Comparison of ENCODE assay signal across 9 cellular contexts in the genomic region with DNA sequence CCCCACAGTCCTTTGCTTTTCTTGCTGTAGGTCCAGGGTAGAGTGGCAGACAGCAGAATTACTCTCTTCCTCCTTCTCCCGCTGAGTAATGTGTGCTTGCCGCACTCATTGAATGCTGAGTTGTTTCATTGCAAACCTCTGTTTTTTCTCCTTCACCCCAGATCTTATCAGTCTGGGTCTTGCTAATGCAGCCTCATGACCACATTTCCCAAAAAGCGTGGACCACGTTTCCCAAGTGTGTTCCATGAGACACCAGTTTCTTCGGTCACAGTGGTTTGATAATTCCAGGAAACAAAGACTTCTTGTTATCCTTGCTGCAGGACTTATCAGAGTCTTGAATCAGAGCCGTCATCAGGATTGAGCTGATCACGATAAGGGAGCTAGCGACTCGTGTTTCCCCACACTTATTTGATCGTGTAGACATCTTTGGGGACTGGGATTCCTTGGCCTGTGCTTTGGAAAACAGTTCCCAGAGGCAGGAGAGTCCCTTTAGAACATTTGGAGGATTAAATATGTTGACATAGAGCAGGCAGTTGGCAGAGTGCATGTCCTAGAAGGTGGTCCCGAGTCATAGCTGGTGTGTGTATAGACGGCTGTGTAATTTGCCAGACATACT. TPM values are rescaled to one million over a fixed set of nuclear protein-coding genes. Genes with fewer than 3 reads are reported as not detected.
A peak's percentile ranks its signal among the peaks of the same experiment; 100 is the strongest.
DNase-seq lines count a peak whose midpoint lies in the region; ATAC-seq, FAIRE-seq and TF ChIP-seq lines count a peak whose summit lies in the region.
"Had no signal": no experiment of that assay in that cellular context is flagged by ENCODE, and none has a peak within 500 bp of the region (broad histone marks: within the 10 kb centered on the region; RNA-seq: fewer than 3 reads in every experiment).

No MANE protein-coding gene starts in this region.

- H3K27ac Mint-ChIP-seq in activated naive CD4-positive, alpha-beta T cell treated with anti-CD3 and anti-CD28 coated beads, Interleukin-2, amount 50 U/mL, for 24 hours, result no peak overlapping the region

- H3K27ac ChIP-seq in endothelial cell of umbilical vein (ENCODE audit: insufficient read depth, low read depth, low read length) (peak overlapping the region; percentile 75), tibial artery (peak overlapping the region; percentile 94 to 98), HepG2 (ENCODE audit: extremely low read length, insufficient read depth, low read length) (no peak overlapping the region)
- H3K27ac ChIP-seq: pancreas had no signal

- TF ChIP-seq CTCF in endothelial cell of umbilical vein (IDR thresholded peaks at IDR 0.05; ENCODE audit: extremely low read depth in 1 of 2, insufficient read depth in 1 of 2, low read depth in 1 of 2, low read length in 2 of 2), result no peak
- no peak for TF ChIP-seq CTCF in tibial artery (IDR thresholded peaks at IDR 0.05)
- no peak for TF ChIP-seq CTCF in HepG2 (CRISPR knock-in tag; IDR thresholded peaks at IDR 0.05)

- dilution Hi-C loops in endothelial cell of umbilical vein (cut with MboI; ENCODE audit: extremely low pct_ligation_motif_present, low sequenced_read_pairs), result no loop called here

- H3K9me3 Mint-ChIP-seq in activated naive CD4-positive, alpha-beta T cell treated with anti-CD3 and anti-CD28 coated beads, Interleukin-2, amount 50 U/mL, for 24 hours, result no peaks in the 10 kb centered on the region

- H4K20me1 ChIP-seq in endothelial cell of umbilical vein (replicated peaks; ENCODE audit: control insufficient read depth, extremely low read depth, insufficient read depth, low read length), result no peaks in the 10 kb centered on the region
- no peaks in the 10 kb centered on the region for H4K20me1 ChIP-seq in HepG2 (ENCODE audit: insufficient read depth, low read length)

- FAIRE-seq in endothelial cell of umbilical vein (lab: Jason Lieb, UNC) (peak; percentile 96), HepG2 (lab: Jason Lieb, UNC) (no peak)
- FAIRE-seq: H54, pancreas had no signal

- WGBS in HepG2 (ENCODE audit: low lambda C conversion rate), result 93% methylated on average over 12 of the region's 12 CpGs

- H3K27me3 ChIP-seq in endothelial cell of umbilical vein (ENCODE audit: control insufficient read depth in 2 of 2, insufficient read depth in 2 of 2, low read length in 2 of 2) (no peaks in the 10 kb centered on the region), tibial artery (no peaks in the 10 kb centered on the region), HepG2 (ENCODE audit: control insufficient read depth in 1 of 2, insufficient read depth in 2 of 2, low read length in 2 of 2) (no peaks in the 10 kb centered on the region; a peak in 1 of 5 replicates)
- H3K27me3 ChIP-seq: pancreas had no signal

- BruUV-seq in endothelial cell of umbilical vein (replicated peaks; lab: Mats Ljungman, UMichigan), result no TSS peak
- no TSS peak for BruUV-seq in HepG2 (replicated peaks; lab: Mats Ljungman, UMichigan)

- ATAC-seq in HepG2, result no peak
- ATAC-seq in HG02763 (IDR thresholded peaks at IDR 0.05; ENCODE audit: unreplicated experiment), result no peak
- ATAC-seq: pancreas had no signal

- CTCF ChIA-PET in endothelial cell of umbilical vein (lab: Charles Lee) (interaction anchor here (1.0 to 1.1 kb wide), 3 partner anchors 12 to 42 kb away, joined by 3 to 4 read pairs (median 4); no protein-coding TSS in a partner anchor), HepG2 (lab: Yijun Ruan, JAX; ENCODE audit: low intra/inter-chr PET ratio, low total read pairs) (no interaction called here)

- no peak for DNase-seq in activated naive CD4-positive, alpha-beta T cell (lab: John Stamatoyannopoulos, UW)
- peak; percentile 76 for DNase-seq in endothelial cell of umbilical vein (ENCODE audit: low read depth, low spot score)
- DNase-seq in tibial artery, result no peak
- no peak for DNase-seq in HepG2 (ENCODE audit: low spot score)
- DNase-seq: hippocampal formation, pancreas had no signal

- H3K9me3 ChIP-seq in endothelial cell of umbilical vein (replicated peaks; ENCODE audit: control insufficient read depth, insufficient read depth, low read length), result no peaks in the 10 kb centered on the region
- no peaks in the 10 kb centered on the region for H3K9me3 ChIP-seq in tibial artery
- no peaks in the 10 kb centered on the region for H3K9me3 ChIP-seq in HepG2 (ENCODE audit: low read length)
- H3K9me3 ChIP-seq: pancreas had no signal

- peak overlapping the region; percentile 5 for H3K9ac ChIP-seq in endothelial cell of umbilical vein (replicated peaks; ENCODE audit: extremely low read depth, insufficient read depth, low read length)
- H3K9ac ChIP-seq in HepG2 (ENCODE audit: insufficient read depth, low read depth, low read length), result no peak overlapping the region

- H3K79me2 ChIP-seq in endothelial cell of umbilical vein (ENCODE audit: control insufficient read depth, insufficient read depth, low read length) (peaks cover 86% of the 10 kb centered on the region), HepG2 (ENCODE audit: insufficient read depth, low read length) (peaks cover 62% of the 10 kb centered on the region)

- H3K4me3 ChIP-seq in endothelial cell of umbilical vein (replicated peaks in 1 of 3; ENCODE audit: insufficient read depth in 1 of 3, low read depth in 1 of 3, low read length in 3 of 3) (no peak overlapping the region), tibial artery (peak overlapping the region in 1 of 2 donors; percentile 96), HepG2 (replicated peaks in 1 of 3; ENCODE audit: insufficient read depth in 1 of 3, low read depth in 2 of 3, low read length in 3 of 3) (no peak overlapping the region)
- H3K4me3 ChIP-seq: pancreas had no signal

- TF ChIP-seq POLR2A in endothelial cell of umbilical vein (IDR thresholded peaks at IDR 0.05; ENCODE audit: low read depth, low read length) (peak; percentile 59), HepG2 (IDR thresholded peaks at IDR 0.05; ENCODE audit: insufficient read depth in 1 of 2, low read depth in 2 of 2, low read length in 2 of 2) (no peak)

- H3K36me3 ChIP-seq in endothelial cell of umbilical vein (ENCODE audit: control insufficient read depth in 2 of 2, extremely low read depth in 1 of 2, insufficient read depth in 2 of 2, low read length in 2 of 2) (peaks cover 8 to 15% of the 10 kb centered on the region in 2 experiments), tibial artery (peaks cover 5 to 60% (median 33%) of the 10 kb centered on the region in 3 donors), HepG2 (replicated peaks in 1 of 2; ENCODE audit: control insufficient read depth in 1 of 2, insufficient read depth in 2 of 2, low read length in 2 of 2) (peaks cover 12 to 46% of the 10 kb centered on the region in 2 experiments; a peak in 4 of 5 replicates)

- POLR2A ChIA-PET in endothelial cell of umbilical vein (lab: Charles Lee), result interaction anchor here (0.6 kb wide), 1 partner anchor 683 kb away, joined by 3 read pairs; no protein-coding TSS in a partner anchor
- POLR2A ChIA-PET in HepG2 (lab: Yijun Ruan, JAX), result no interaction called here

- H3K4me2 ChIP-seq in endothelial cell of umbilical vein (ENCODE audit: insufficient read depth, low read length) (peak overlapping the region; percentile 20), HepG2 (ENCODE audit: low read depth, low read length) (no peak overlapping the region)

- no peak for TF ChIP-seq RAD21 in HepG2 (CRISPR knock-in tag; IDR thresholded peaks at IDR 0.05)

- no peaks in the 10 kb centered on the region for H3K27me3 Mint-ChIP-seq in activated naive CD4-positive, alpha-beta T cell treated with anti-CD3 and anti-CD28 coated beads, Interleukin-2, amount 50 U/mL, for 24 hours

- H3K4me1 Mint-ChIP-seq in activated naive CD4-positive, alpha-beta T cell treated with anti-CD3 and anti-CD28 coated beads, Interleukin-2, amount 50 U/mL, for 24 hours, result peaks cover 50% of the 10 kb centered on the region

- peaks cover 3% of the 10 kb centered on the region for H3K36me3 Mint-ChIP-seq in activated naive CD4-positive, alpha-beta T cell treated with anti-CD3 and anti-CD28 coated beads, Interleukin-2, amount 50 U/mL, for 24 hours

- in situ Hi-C loops in HepG2 (cut with HindIII; ENCODE audit: extremely low pct_ligation_motif_present, low pct_unique_long_range_greater_than_20kb), result no loop called here

- TF ChIP-seq EP300 in HepG2 (IDR thresholded peaks at IDR 0.05; ENCODE audit: low read depth in 2 of 2, low read length in 2 of 2) (no peak), HepG2 (CRISPR knock-in tag; IDR thresholded peaks at IDR 0.05; ENCODE audit: borderline replicate concordance) (no peak)

- no peak overlapping the region for H2AFZ ChIP-seq in endothelial cell of umbilical vein (ENCODE audit: low read depth, low read length)
- no peak overlapping the region for H2AFZ ChIP-seq in HepG2 (ENCODE audit: low read length)

- peak overlapping the region; percentile 47 for H3K4me3 Mint-ChIP-seq in activated naive CD4-positive, alpha-beta T cell treated with anti-CD3 and anti-CD28 coated beads, Interleukin-2, amount 50 U/mL, for 24 hours

- H3K9me1 ChIP-seq in endothelial cell of umbilical vein (replicated peaks; ENCODE audit: control insufficient read depth, extremely low read depth, insufficient read depth, low read length), result no peaks in the 10 kb centered on the region

- H3K4me1 ChIP-seq in endothelial cell of umbilical vein (ENCODE audit: control insufficient read depth, extremely low read depth, insufficient read depth, low read length), result peaks cover 58% of the 10 kb centered on the region
- peaks cover under 1 to 77% (median 67%) of the 10 kb centered on the region in 4 donors for H3K4me1 ChIP-seq in tibial artery
- peaks cover 22% of the 10 kb centered on the region for H3K4me1 ChIP-seq in HepG2 (ENCODE audit: insufficient read depth, low read length)

- intact Hi-C loops in endothelial cell of umbilical vein (cut with micrococcal nuclease) (loop anchor here (1.0 kb wide), 1 partner anchor 25 kb away; no protein-coding TSS in a partner anchor), tibial artery (cut with DNase I; ENCODE audit: low total_unique reads) (no loop called here), HepG2 (cut with micrococcal nuclease; ENCODE audit: unreplicated experiment) (no loop called here)

RNA-seq across cellular contexts. Expression of gene LRRC8A, which starts 4.4 kb away (rescaled TPM):
- total RNA-seq in endothelial cell of umbilical vein, result 99.6 and 126 TPM in 2 replicates
- 129 and 134 TPM in 2 replicates for polyA plus RNA-seq in endothelial cell of umbilical vein
- polyA plus RNA-seq in endothelial cell of umbilical vein (2011; cell fraction: cytosol; rRNA removed), result 114 TPM in 2 replicates
- 66.6 and 67.7 TPM in 2 replicates for polyA plus RNA-seq in endothelial cell of umbilical vein (2011; cell fraction: nucleus; rRNA removed)
- 82.3 and 108 TPM in 2 replicates for polyA plus RNA-seq in endothelial cell of umbilical vein (2012)
- polyA minus RNA-seq in endothelial cell of umbilical vein, result 179 and 186 TPM in 2 replicates
- 21.5 TPM for polyA minus RNA-seq in endothelial cell of umbilical vein (2011; cell fraction: cytosol; rRNA and poly(A)+ RNA removed)
- polyA minus RNA-seq in endothelial cell of umbilical vein (2011; cell fraction: nucleus; rRNA and poly(A)+ RNA removed), result 55.5 and 56.5 TPM in 2 replicates
- 10.0 and 16.1 TPM in 2 replicates for total RNA-seq in HepG2 (2016; rRNA removed; fragmentation: Illumina TruSeq; extraction: Trizol)
- 3.1 and 3.7 TPM in 2 replicates for total RNA-seq in HepG2 (2016; cell fraction: cytosol; rRNA removed; fragmentation: Illumina TruSeq; extraction: Trizol; ENCODE audit: low read depth)
- total RNA-seq in HepG2 (2016; cell fraction: insoluble cytoplasmic fraction; rRNA removed; fragmentation: Illumina TruSeq; extraction: Trizol), result 8.4 and 15.9 TPM in 2 replicates
- 12.4 and 13.1 TPM in 2 replicates for total RNA-seq in HepG2 (2016; cell fraction: membrane; rRNA removed; fragmentation: Illumina TruSeq; extraction: Trizol)
- total RNA-seq in HepG2 (2016; cell fraction: nucleus; rRNA removed; fragmentation: Illumina TruSeq; extraction: Trizol), result 13.9 and 14.0 TPM in 2 replicates
- 40.6 and 44.8 TPM in 2 replicates for polyA plus RNA-seq in HepG2 (2011; rRNA removed)
- 38.4 and 46.2 TPM in 2 replicates for polyA plus RNA-seq in HepG2 (2011; cell fraction: cytosol; rRNA removed)
- polyA plus RNA-seq in HepG2 (2011; cell fraction: nucleus; rRNA removed), result 29.0 and 30.1 TPM in 2 replicates
- polyA plus RNA-seq in HepG2 (2012), result 15.7 and 19.9 TPM in 2 replicates
- polyA plus RNA-seq in HepG2 (2016; cell fraction: cytosol; fragmentation: Illumina TruSeq; extraction: Trizol; ENCODE audit: low read depth), result 2.4 and 2.7 TPM in 2 replicates
- 9.1 and 10.7 TPM in 2 replicates for polyA plus RNA-seq in HepG2 (2016; cell fraction: insoluble cytoplasmic fraction; fragmentation: Illumina TruSeq; extraction: Trizol; ENCODE audit: low read depth)
- 9.0 and 9.9 TPM in 2 replicates for polyA plus RNA-seq in HepG2 (2016; cell fraction: membrane; fragmentation: Illumina TruSeq; extraction: Trizol; ENCODE audit: low read depth)
- 19.9 and 20.5 TPM in 2 replicates for polyA plus RNA-seq in HepG2 (2016; cell fraction: nucleus; fragmentation: Illumina TruSeq; extraction: Trizol; ENCODE audit: insufficient read depth, low read depth)
- 77.3 and 88.9 TPM in 2 replicates for polyA minus RNA-seq in HepG2 (2011; rRNA and poly(A)+ RNA removed; ENCODE audit: low replicate concordance)
- 24.8 and 26.8 TPM in 2 replicates for polyA minus RNA-seq in HepG2 (2011; cell fraction: cytosol; rRNA and poly(A)+ RNA removed)
- polyA minus RNA-seq in HepG2 (2011; cell fraction: nucleus; rRNA and poly(A)+ RNA removed), result 14.4 TPM in 2 replicates

RNA-seq across cellular contexts. Expression of gene KYAT1, which starts 4.6 kb away (rescaled TPM):
- total RNA-seq in endothelial cell of umbilical vein, result 7.2 and 8.0 TPM in 2 replicates
- 9.6 and 10.3 TPM in 2 replicates for polyA plus RNA-seq in endothelial cell of umbilical vein
- polyA plus RNA-seq in endothelial cell of umbilical vein (2011; cell fraction: cytosol; rRNA removed), result 6.9 and 7.2 TPM in 2 replicates
- polyA plus RNA-seq in endothelial cell of umbilical vein (2011; cell fraction: nucleus; rRNA removed), result 27.0 and 28.9 TPM in 2 replicates
- polyA plus RNA-seq in endothelial cell of umbilical vein (2012), result 5.8 and 8.3 TPM in 2 replicates
- polyA minus RNA-seq in endothelial cell of umbilical vein, result 6.1 and 8.5 TPM in 2 replicates
- 11.5 TPM for polyA minus RNA-seq in endothelial cell of umbilical vein (2011; cell fraction: cytosol; rRNA and poly(A)+ RNA removed)
- 5.9 and 7.1 TPM in 2 replicates for polyA minus RNA-seq in endothelial cell of umbilical vein (2011; cell fraction: nucleus; rRNA and poly(A)+ RNA removed)
- 5.6 and 9.2 TPM in 2 replicates for total RNA-seq in HepG2 (2016; rRNA removed; fragmentation: Illumina TruSeq; extraction: Trizol)
- total RNA-seq in HepG2 (2016; cell fraction: cytosol; rRNA removed; fragmentation: Illumina TruSeq; extraction: Trizol; ENCODE audit: low read depth), result 2.0 and 2.8 TPM in 2 replicates
- 6.1 and 10.3 TPM in 2 replicates for total RNA-seq in HepG2 (2016; cell fraction: insoluble cytoplasmic fraction; rRNA removed; fragmentation: Illumina TruSeq; extraction: Trizol)
- 3.5 and 4.0 TPM in 2 replicates for total RNA-seq in HepG2 (2016; cell fraction: membrane; rRNA removed; fragmentation: Illumina TruSeq; extraction: Trizol)
- total RNA-seq in HepG2 (2016; cell fraction: nucleus; rRNA removed; fragmentation: Illumina TruSeq; extraction: Trizol), result 13.5 and 14.4 TPM in 2 replicates
- 46.5 and 58.4 TPM in 2 replicates for polyA plus RNA-seq in HepG2 (2011; rRNA removed)
- 22.3 and 28.7 TPM in 2 replicates for polyA plus RNA-seq in HepG2 (2011; cell fraction: cytosol; rRNA removed)
- 274 and 317 TPM in 2 replicates for polyA plus RNA-seq in HepG2 (2011; cell fraction: nucleus; rRNA removed)
- 22.3 and 32.9 TPM in 2 replicates for polyA plus RNA-seq in HepG2 (2012)
- polyA plus RNA-seq in HepG2 (2016; cell fraction: cytosol; fragmentation: Illumina TruSeq; extraction: Trizol; ENCODE audit: low read depth), result 1.4 and 1.9 TPM in 2 replicates
- polyA plus RNA-seq in HepG2 (2016; cell fraction: insoluble cytoplasmic fraction; fragmentation: Illumina TruSeq; extraction: Trizol; ENCODE audit: low read depth), result 4.9 and 6.1 TPM in 2 replicates
- 1.7 and 2.4 TPM in 2 replicates for polyA plus RNA-seq in HepG2 (2016; cell fraction: membrane; fragmentation: Illumina TruSeq; extraction: Trizol; ENCODE audit: low read depth)
- 34.5 and 36.6 TPM in 2 replicates for polyA plus RNA-seq in HepG2 (2016; cell fraction: nucleus; fragmentation: Illumina TruSeq; extraction: Trizol; ENCODE audit: insufficient read depth, low read depth)
- polyA minus RNA-seq in HepG2 (2011; rRNA and poly(A)+ RNA removed; ENCODE audit: low replicate concordance), result 38.2 and 47.2 TPM in 2 replicates
- polyA minus RNA-seq in HepG2 (2011; cell fraction: cytosol; rRNA and poly(A)+ RNA removed), result 9.3 and 15.4 TPM in 2 replicates
- polyA minus RNA-seq in HepG2 (2011; cell fraction: nucleus; rRNA and poly(A)+ RNA removed), result 48.0 and 50.7 TPM in 2 replicates

RNA-seq across cellular contexts. Expression of gene PHYHD1, which starts 34.5 kb away (rescaled TPM):
- total RNA-seq in endothelial cell of umbilical vein, result 0.30 and 1.8 TPM in 2 replicates
- 1.1 and 1.8 TPM in 2 replicates for polyA plus RNA-seq in endothelial cell of umbilical vein
- 0.77 and 1.2 TPM in 2 replicates for polyA plus RNA-seq in endothelial cell of umbilical vein (2011; cell fraction: cytosol; rRNA removed)
- 2.7 and 3.0 TPM in 2 replicates for polyA plus RNA-seq in endothelial cell of umbilical vein (2011; cell fraction: nucleus; rRNA removed)
- not detected in 2 replicates for polyA plus RNA-seq in endothelial cell of umbilical vein (2012)
- 0.28 and 1.3 TPM in 2 replicates for polyA minus RNA-seq in endothelial cell of umbilical vein
- not detected for polyA minus RNA-seq in endothelial cell of umbilical vein (2011; cell fraction: cytosol; rRNA and poly(A)+ RNA removed)
- 1.6 and 1.7 TPM in 2 replicates for polyA minus RNA-seq in endothelial cell of umbilical vein (2011; cell fraction: nucleus; rRNA and poly(A)+ RNA removed)
- total RNA-seq in HepG2 (2016; rRNA removed; fragmentation: Illumina TruSeq; extraction: Trizol), result 10.6 and 12.3 TPM in 2 replicates
- 3.5 and 4.7 TPM in 2 replicates for total RNA-seq in HepG2 (2016; cell fraction: cytosol; rRNA removed; fragmentation: Illumina TruSeq; extraction: Trizol; ENCODE audit: low read depth)
- 10.3 and 13.2 TPM in 2 replicates for total RNA-seq in HepG2 (2016; cell fraction: insoluble cytoplasmic fraction; rRNA removed; fragmentation: Illumina TruSeq; extraction: Trizol)
- total RNA-seq in HepG2 (2016; cell fraction: membrane; rRNA removed; fragmentation: Illumina TruSeq; extraction: Trizol), result 4.2 and 5.2 TPM in 2 replicates
- 5.8 and 8.2 TPM in 2 replicates for total RNA-seq in HepG2 (2016; cell fraction: nucleus; rRNA removed; fragmentation: Illumina TruSeq; extraction: Trizol)
- 19.6 and 25.3 TPM in 2 replicates for polyA plus RNA-seq in HepG2 (2011; rRNA removed)
- 12.8 and 20.7 TPM in 2 replicates for polyA plus RNA-seq in HepG2 (2011; cell fraction: cytosol; rRNA removed)
- polyA plus RNA-seq in HepG2 (2011; cell fraction: nucleus; rRNA removed), result 28.7 and 34.3 TPM in 2 replicates
- polyA plus RNA-seq in HepG2 (2012), result 9.6 and 13.5 TPM in 2 replicates
- polyA plus RNA-seq in HepG2 (2016; cell fraction: cytosol; fragmentation: Illumina TruSeq; extraction: Trizol; ENCODE audit: low read depth), result 7.3 and 8.5 TPM in 2 replicates
- 21.0 and 23.6 TPM in 2 replicates for polyA plus RNA-seq in HepG2 (2016; cell fraction: insoluble cytoplasmic fraction; fragmentation: Illumina TruSeq; extraction: Trizol; ENCODE audit: low read depth)
- polyA plus RNA-seq in HepG2 (2016; cell fraction: membrane; fragmentation: Illumina TruSeq; extraction: Trizol; ENCODE audit: low read depth), result 8.2 and 8.9 TPM in 2 replicates
- polyA plus RNA-seq in HepG2 (2016; cell fraction: nucleus; fragmentation: Illumina TruSeq; extraction: Trizol; ENCODE audit: insufficient read depth, low read depth), result 16.5 and 23.5 TPM in 2 replicates
- polyA minus RNA-seq in HepG2 (2011; rRNA and poly(A)+ RNA removed; ENCODE audit: low replicate concordance), result 0.89 and 32.1 TPM in 2 replicates
- 12.7 and 13.2 TPM in 2 replicates for polyA minus RNA-seq in HepG2 (2011; cell fraction: cytosol; rRNA and poly(A)+ RNA removed)
- polyA minus RNA-seq in HepG2 (2011; cell fraction: nucleus; rRNA and poly(A)+ RNA removed), result 10.7 and 15.2 TPM in 2 replicates

RNA-seq across cellular contexts. Expression of gene SPOUT1, which starts 56.7 kb away (rescaled TPM):
- total RNA-seq in endothelial cell of umbilical vein (51.6 and 59.3 TPM in 2 replicates), HepG2 (2016; rRNA removed; fragmentation: Illumina TruSeq; extraction: Trizol) (39.0 and 39.7 TPM in 2 replicates)
- polyA plus RNA-seq in endothelial cell of umbilical vein (50.4 and 51.4 TPM in 2 replicates), HepG2 (2011; rRNA removed) (45.8 and 56.5 TPM in 2 replicates)
- polyA plus RNA-seq in endothelial cell of umbilical vein (2011; cell fraction: cytosol; rRNA removed), result 34.2 and 38.7 TPM in 2 replicates
- 71.3 and 80.1 TPM in 2 replicates for polyA plus RNA-seq in endothelial cell of umbilical vein (2011; cell fraction: nucleus; rRNA removed)
- 35.6 and 37.8 TPM in 2 replicates for polyA plus RNA-seq in endothelial cell of umbilical vein (2012)
- polyA minus RNA-seq in endothelial cell of umbilical vein, result 31.5 and 35.9 TPM in 2 replicates
- polyA minus RNA-seq in endothelial cell of umbilical vein (2011; cell fraction: cytosol; rRNA and poly(A)+ RNA removed), result 27.5 TPM
- 14.3 and 17.9 TPM in 2 replicates for polyA minus RNA-seq in endothelial cell of umbilical vein (2011; cell fraction: nucleus; rRNA and poly(A)+ RNA removed)
- 23.3 and 28.0 TPM in 2 replicates for total RNA-seq in HepG2 (2016; cell fraction: cytosol; rRNA removed; fragmentation: Illumina TruSeq; extraction: Trizol; ENCODE audit: low read depth)
- total RNA-seq in HepG2 (2016; cell fraction: insoluble cytoplasmic fraction; rRNA removed; fragmentation: Illumina TruSeq; extraction: Trizol), result 32.9 and 42.5 TPM in 2 replicates
- 13.5 and 14.0 TPM in 2 replicates for total RNA-seq in HepG2 (2016; cell fraction: membrane; rRNA removed; fragmentation: Illumina TruSeq; extraction: Trizol)
- 19.1 and 26.6 TPM in 2 replicates for total RNA-seq in HepG2 (2016; cell fraction: nucleus; rRNA removed; fragmentation: Illumina TruSeq; extraction: Trizol)
- polyA plus RNA-seq in HepG2 (2011; cell fraction: cytosol; rRNA removed), result 13.7 and 19.1 TPM in 2 replicates
- polyA plus RNA-seq in HepG2 (2011; cell fraction: nucleus; rRNA removed), result 341 and 371 TPM in 2 replicates
- 21.0 and 38.5 TPM in 2 replicates for polyA plus RNA-seq in HepG2 (2012)
- 6.7 and 8.9 TPM in 2 replicates for polyA plus RNA-seq in HepG2 (2016; cell fraction: cytosol; fragmentation: Illumina TruSeq; extraction: Trizol; ENCODE audit: low read depth)
- 46.4 and 46.6 TPM in 2 replicates for polyA plus RNA-seq in HepG2 (2016; cell fraction: insoluble cytoplasmic fraction; fragmentation: Illumina TruSeq; extraction: Trizol; ENCODE audit: low read depth)
- 11.8 and 11.9 TPM in 2 replicates for polyA plus RNA-seq in HepG2 (2016; cell fraction: membrane; fragmentation: Illumina TruSeq; extraction: Trizol; ENCODE audit: low read depth)
- 77.1 and 80.1 TPM in 2 replicates for polyA plus RNA-seq in HepG2 (2016; cell fraction: nucleus; fragmentation: Illumina TruSeq; extraction: Trizol; ENCODE audit: insufficient read depth, low read depth)
- 84.6 and 145 TPM in 2 replicates for polyA minus RNA-seq in HepG2 (2011; rRNA and poly(A)+ RNA removed; ENCODE audit: low replicate concordance)
- 7.4 and 11.6 TPM in 2 replicates for polyA minus RNA-seq in HepG2 (2011; cell fraction: cytosol; rRNA and poly(A)+ RNA removed)
- polyA minus RNA-seq in HepG2 (2011; cell fraction: nucleus; rRNA and poly(A)+ RNA removed), result 24.6 and 26.2 TPM in 2 replicates
